Comparison of ENCODE assay signal across 18 cellular contexts in the genomic region with DNA sequence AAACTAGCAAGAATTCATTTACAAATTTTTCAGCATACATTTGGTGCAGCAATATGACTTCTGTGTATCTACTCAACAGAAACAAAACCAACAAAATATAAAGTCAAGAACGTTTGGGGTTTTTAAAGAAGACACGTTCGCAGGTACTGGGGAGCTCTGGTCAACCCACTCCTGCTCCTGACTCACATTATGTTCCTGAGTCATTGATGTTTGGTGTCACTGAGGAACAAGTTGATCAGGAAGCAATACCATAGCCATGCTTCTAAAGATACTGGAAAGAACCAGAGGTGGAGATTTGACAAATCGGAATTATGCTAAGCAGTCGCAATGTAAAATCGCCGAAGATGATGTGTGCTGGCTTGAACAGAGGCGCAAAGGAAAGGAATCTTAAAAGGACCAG. TPM values are rescaled to one million over a fixed set of nuclear protein-coding genes. Genes with fewer than 3 reads are reported as not detected.
DNase-seq lines count a peak whose midpoint lies in the region; ATAC-seq, FAIRE-seq and TF ChIP-seq lines count a peak whose summit lies in the region.
"Had no signal": no experiment of that assay in that cellular context is flagged by ENCODE, and none has a peak within 500 bp of the region (broad histone marks: within the 10 kb centered on the region; RNA-seq: fewer than 3 reads in every experiment).

No MANE protein-coding gene starts in this region.

- H3K36me3 ChIP-seq in K562 (ENCODE audit: control insufficient read depth, insufficient read depth, low read length) (no peaks in the 10 kb centered on the region), keratinocyte (ENCODE audit: control insufficient read depth in 2 of 2, extremely low read depth in 1 of 2, insufficient read depth in 2 of 2, low read length in 2 of 2) (peaks cover 1 to 4% of the 10 kb centered on the region in 2 experiments)
- no peaks in the 10 kb centered on the region for H3K36me3 ChIP-seq in effector memory CD4-positive, alpha-beta T cell (ENCODE audit: control insufficient read depth, insufficient read depth, low read length)

- TF ChIP-seq RAD21 in K562 (CRISPR knock-in tag; conservative IDR thresholded peaks at IDR 0.05 in 1 of 2, IDR thresholded peaks at IDR 0.05 in 1 of 2), result no peak

- H3K36me3 Mint-ChIP-seq in activated naive CD4-positive, alpha-beta T cell treated with anti-CD3 and anti-CD28 coated beads for 36 hours (ENCODE audit: low read depth), result peaks cover 18% of the 10 kb centered on the region

- no peak overlapping the region for H3K9ac ChIP-seq in K562 (ENCODE audit: insufficient read depth in 1 of 2, low read depth in 2 of 2, low read length in 2 of 2)
- no peak overlapping the region for H3K9ac ChIP-seq in keratinocyte (ENCODE audit: control insufficient read depth, extremely low read depth, insufficient read depth, low read length)

- H3K27me3 ChIP-seq in K562 (ENCODE audit: control insufficient read depth in 2 of 2, insufficient read depth in 2 of 2, low read length in 2 of 2) (no peaks in the 10 kb centered on the region), keratinocyte (ENCODE audit: control insufficient read depth, extremely low read depth, insufficient read depth, low read length) (no peaks in the 10 kb centered on the region)
- H3K27me3 ChIP-seq in effector memory CD4-positive, alpha-beta T cell (replicated peaks; ENCODE audit: control insufficient read depth, insufficient read depth, low read length, poor library complexity, severe bottlenecking), result no peaks in the 10 kb centered on the region

- dilution Hi-C loops in keratinocyte (cut with MboI; ENCODE audit: extremely low pct_ligation_motif_present, low sequenced_read_pairs), result no loop called here

- no peak for FAIRE-seq in K562 (lab: Jason Lieb, UNC)
- peak; percentile 44 for FAIRE-seq in keratinocyte (lab: Jason Lieb, UNC)
- FAIRE-seq: H54 had no signal

- peaks cover 14% of the 10 kb centered on the region for H3K4me1 Mint-ChIP-seq in activated naive CD4-positive, alpha-beta T cell treated with anti-CD3 and anti-CD28 coated beads for 36 hours (ENCODE audit: low read depth)

- WGBS in K562 (ENCODE audit: insufficient coverage, low coverage, missing lambda C conversion rate), result 23% methylated on average over 8 of the region's 8 CpGs

- H3K9me3 ChIP-seq in K562 (replicated peaks; ENCODE audit: control insufficient read depth, insufficient read depth, low read depth, low read length) (no peaks in the 10 kb centered on the region), keratinocyte (ENCODE audit: control insufficient read depth, low read depth, low read length) (no peaks in the 10 kb centered on the region)
- H3K9me3 ChIP-seq in effector memory CD4-positive, alpha-beta T cell (ENCODE audit: control insufficient read depth, low read length), result no peaks in the 10 kb centered on the region

- no peak overlapping the region for H3K4me2 ChIP-seq in K562 (ENCODE audit: insufficient read depth, low read length)
- no peak overlapping the region for H3K4me2 ChIP-seq in keratinocyte (ENCODE audit: control insufficient read depth, extremely low read depth, insufficient read depth, low read depth, low read length)

- no TSS peak for BruUV-seq in K562 (replicated peaks; lab: Mats Ljungman, UMichigan)

- H3K27me3 Mint-ChIP-seq in activated naive CD4-positive, alpha-beta T cell treated with anti-CD3 and anti-CD28 coated beads for 36 hours (ENCODE audit: low read depth), result no peaks in the 10 kb centered on the region
- H3K27me3 Mint-ChIP-seq: IgD-negative memory B cell had no signal

- peak overlapping the region; percentile 61 for H3K27ac Mint-ChIP-seq in activated naive CD4-positive, alpha-beta T cell treated with anti-CD3 and anti-CD28 coated beads for 36 hours
- H3K27ac Mint-ChIP-seq: CD8-positive, alpha-beta T cell had no signal

- H3K9me3 Mint-ChIP-seq in activated naive CD4-positive, alpha-beta T cell treated with anti-CD3 and anti-CD28 coated beads for 36 hours, result no peaks in the 10 kb centered on the region
- H3K9me3 Mint-ChIP-seq: CD8-positive, alpha-beta T cell had no signal

- no peak overlapping the region for H3K4me3 Mint-ChIP-seq in activated naive CD4-positive, alpha-beta T cell treated with anti-CD3 and anti-CD28 coated beads for 36 hours
- H3K4me3 Mint-ChIP-seq: CD14-positive monocyte; CD8-positive, alpha-beta T cell; IgD-negative memory B cell had no signal

- POLR2A ChIA-PET in K562 (lab: Yijun Ruan, JAX), result no interaction called here

- TF ChIP-seq EP300 in K562 (IDR thresholded peaks at IDR 0.05; ENCODE audit: low read length), result no peak

- intact Hi-C loops in activated naive CD4-positive, alpha-beta T cell treated with anti-CD3 and anti-CD28 coated beads for 36 hours (cut with micrococcal nuclease), result no loop called here
- intact Hi-C loops in K562 (cut with micrococcal nuclease), result no loop called here

- TF ChIP-seq POLR2A in K562 (conservative IDR thresholded peaks at IDR 0.05), result no peak

- in situ Hi-C loops in K562 (cut with MboI), result no loop called here

- DNase-seq in activated naive CD4-positive, alpha-beta T cell treated with anti-CD3 and anti-CD28 coated beads for 36 hours, result no peak
- no peak for DNase-seq in activated naive CD4-positive, alpha-beta T cell treated with Interleukin-2 at 50 U/mL for 16 hours
- no peak for DNase-seq in K562 (ENCODE audit: extremely low read depth in 1 of 4, low spot score in 3 of 4)
- DNase-seq in keratinocyte (ENCODE audit: low read depth, low spot score), result no peak
- DNase-seq in UCSD-AML1 (lab: John Stamatoyannopoulos, UW; ENCODE audit: unreplicated experiment), result no peak
- DNase-seq in HuH-7.5 (ENCODE audit: low spot score), result no peak
- DNase-seq in NCI-H2107 treated with DMSO at 0.1 percent for 48 hours (lab: John Stamatoyannopoulos, UW; ENCODE audit: unreplicated experiment), result no peak
- no peak for DNase-seq in effector memory CD4-positive, alpha-beta T cell
- DNase-seq: CD8-positive, alpha-beta T cell; COR-L47; DMS153; DMS79 treated with DMSO at 0.1 percent for 48 hours; EL; GDM1 had no signal

- no peaks in the 10 kb centered on the region for H3K9me1 ChIP-seq in K562 (ENCODE audit: control insufficient read depth, insufficient read depth, low read length)
- no peaks in the 10 kb centered on the region for H3K9me1 ChIP-seq in keratinocyte (ENCODE audit: control insufficient read depth, extremely low read depth, insufficient read depth, low read length)

- H3K4me1 ChIP-seq in K562 (replicated peaks in 1 of 2; ENCODE audit: control insufficient read depth in 2 of 2, insufficient read depth in 2 of 2, low read length in 2 of 2), result no peaks in the 10 kb centered on the region
- no peaks in the 10 kb centered on the region for H3K4me1 ChIP-seq in keratinocyte (ENCODE audit: control insufficient read depth, extremely low read depth, insufficient read depth, low read length)
- H3K4me1 ChIP-seq in effector memory CD4-positive, alpha-beta T cell (ENCODE audit: control insufficient read depth, insufficient read depth, low read length, poor library complexity, severe bottlenecking), result peaks cover 3% of the 10 kb centered on the region

- H2AFZ ChIP-seq in K562 (ENCODE audit: low read depth, low read length), result peak overlapping the region; percentile 43
- no peak overlapping the region for H2AFZ ChIP-seq in keratinocyte (ENCODE audit: control insufficient read depth, low read length)

- H3K4me3 ChIP-seq in K562, result no peak overlapping the region
- H3K4me3 ChIP-seq in keratinocyte (ENCODE audit: control insufficient read depth in 2 of 3, extremely low read depth in 1 of 3, insufficient read depth in 2 of 3, low read depth in 1 of 3, low read length in 3 of 3), result no peak overlapping the region
- no peak overlapping the region for H3K4me3 ChIP-seq in effector memory CD4-positive, alpha-beta T cell (ENCODE audit: insufficient read depth, low read depth, low read length, poor library complexity, severe bottlenecking)

- H4K20me1 ChIP-seq in K562 (replicated peaks; ENCODE audit: control insufficient read depth, insufficient read depth, low read length), result no peaks in the 10 kb centered on the region
- H4K20me1 ChIP-seq in keratinocyte (ENCODE audit: control insufficient read depth, extremely low read depth, insufficient read depth, low read length), result peaks cover 3% of the 10 kb centered on the region

- CTCF ChIA-PET in activated naive CD4-positive, alpha-beta T cell treated with anti-CD3 and anti-CD28 coated beads for 36 hours (lab: Charles Lee), result no interaction called here
- CTCF ChIA-PET in K562 (lab: Yijun Ruan, JAX; ENCODE audit: low intra/inter-chr PET ratio), result no interaction called here

- H3K27ac ChIP-seq in K562 (ENCODE audit: extremely low read depth, low read depth, low read length), result no peak overlapping the region
- no peak overlapping the region for H3K27ac ChIP-seq in keratinocyte (ENCODE audit: control insufficient read depth, insufficient read depth, low read length)
- no peak overlapping the region for H3K27ac ChIP-seq in effector memory CD4-positive, alpha-beta T cell (ENCODE audit: insufficient read depth, low read length, poor library complexity, severe bottlenecking)
- H3K27ac ChIP-seq: 22Rv1 had no signal

- no peak for TF ChIP-seq CTCF in K562 (IDR thresholded peaks at IDR 0.05 in 2 of 3, conservative IDR thresholded peaks at IDR 0.05 in 1 of 3; ENCODE audit: insufficient read depth in 2 of 3, low read depth in 1 of 3, low read length in 3 of 3)
- no peak for TF ChIP-seq CTCF in keratinocyte (optimal IDR thresholded peaks at IDR 0.05 in 1 of 3, IDR thresholded peaks at IDR 0.05 in 1 of 3, conservative IDR thresholded peaks at IDR 0.05 in 1 of 3; ENCODE audit: extremely low read depth in 1 of 3, insufficient read depth in 2 of 3, low read length in 3 of 3)

- no peak for ATAC-seq in K562
- ATAC-seq: CD8-positive, alpha-beta T cell had no signal

- H3K79me2 ChIP-seq in K562 (ENCODE audit: control insufficient read depth, insufficient read depth, low read length) (no peaks in the 10 kb centered on the region), keratinocyte (ENCODE audit: control insufficient read depth, insufficient read depth, low read length) (peaks cover 87% of the 10 kb centered on the region)

RNA-seq across cellular contexts. Expression of gene SLC4A7, which starts 22.0 kb away (rescaled TPM):
- 10 to 100 TPM; 37.0 to 39.0 TPM for total RNA-seq in activated naive CD4-positive, alpha-beta T cell treated with anti-CD3 and anti-CD28 coated beads for 36 hours
- 19.1 and 50.3 TPM in 2 replicates for total RNA-seq in K562 (2011; cell fraction: chromatin; rRNA removed; ENCODE audit: low replicate concordance)
- total RNA-seq in K562 (2011; cell fraction: nucleolus; rRNA removed), result 8.2 and 11.8 TPM in 2 replicates
- total RNA-seq in K562 (2011; cell fraction: nucleoplasm; rRNA removed), result 17.5 and 23.4 TPM in 2 replicates
- 6.6 and 9.3 TPM in 2 replicates for total RNA-seq in K562 (2014; rRNA removed)
- total RNA-seq in K562 (2014; rRNA removed; fragmentation: Illumina TruSeq; extraction: Trizol), result 13.6 and 17.8 TPM in 2 replicates
- total RNA-seq in K562 (2015; rRNA removed; fragmentation: Illumina TruSeq; extraction: Trizol), result 8.0 and 9.3 TPM in 2 replicates
- 8.3 and 8.4 TPM in 2 replicates for total RNA-seq in K562 (2021)
- 6.0 and 8.1 TPM in 2 replicates for polyA plus RNA-seq in K562 (2011; rRNA removed)
- 1.6 and 2.9 TPM in 2 replicates for polyA plus RNA-seq in K562 (2011; cell fraction: cytosol; rRNA removed)
- 5.0 and 8.5 TPM in 2 replicates for polyA plus RNA-seq in K562 (2011; cell fraction: nucleus; rRNA removed)
- 2.5 and 2.7 TPM in 2 replicates for polyA plus RNA-seq in K562 (2012)
- 4.5 and 5.3 TPM in 2 replicates for polyA plus RNA-seq in K562 (2014; fragmentation: Illumina TruSeq; extraction: Trizol)
- 1 to 10 TPM; 1.7 to 1.9 TPM for polyA plus RNA-seq in K562 (2014; fragmentation: Nextera tagmentation; extraction: Ambion mirVana)
- polyA plus RNA-seq in K562 (2014; rRNA removed), result 3.3 and 5.6 TPM in 2 replicates
- polyA minus RNA-seq in K562 (2011; rRNA and poly(A)+ RNA removed), result 22.2 and 31.1 TPM in 2 replicates
- polyA minus RNA-seq in K562 (2011; cell fraction: cytosol; rRNA and poly(A)+ RNA removed), result 13.2 and 14.6 TPM in 2 replicates
- polyA minus RNA-seq in K562 (2011; cell fraction: nucleus; rRNA and poly(A)+ RNA removed), result 11.0 and 14.7 TPM in 2 replicates
- polyA plus RNA-seq in keratinocyte, result 13.6 to 28.5 TPM (median 18.8 TPM) in 3 replicates
- 169 TPM for polyA plus RNA-seq in keratinocyte (2011; ENCODE audit: low read depth)
- 3.2 and 7.2 TPM in 2 replicates for polyA plus RNA-seq in keratinocyte (2011; cell fraction: cytosol; rRNA removed)
- polyA plus RNA-seq in keratinocyte (2011; cell fraction: nucleus; rRNA removed), result 31.2 and 46.6 TPM in 2 replicates
- 18.2 and 22.8 TPM in 2 replicates for polyA plus RNA-seq in keratinocyte (2012; ENCODE audit: low replicate concordance)
- polyA minus RNA-seq in keratinocyte, result 10.4 to 73.2 TPM (median 35.3 TPM) in 3 replicates
- polyA minus RNA-seq in keratinocyte (2011; cell fraction: cytosol; rRNA and poly(A)+ RNA removed), result 29.9 TPM
- polyA minus RNA-seq in keratinocyte (2011; cell fraction: nucleus; rRNA and poly(A)+ RNA removed), result 87.9 and 147 TPM in 2 replicates
